ENCODE assay signal across 2 cellular contexts in the genomic region with DNA sequence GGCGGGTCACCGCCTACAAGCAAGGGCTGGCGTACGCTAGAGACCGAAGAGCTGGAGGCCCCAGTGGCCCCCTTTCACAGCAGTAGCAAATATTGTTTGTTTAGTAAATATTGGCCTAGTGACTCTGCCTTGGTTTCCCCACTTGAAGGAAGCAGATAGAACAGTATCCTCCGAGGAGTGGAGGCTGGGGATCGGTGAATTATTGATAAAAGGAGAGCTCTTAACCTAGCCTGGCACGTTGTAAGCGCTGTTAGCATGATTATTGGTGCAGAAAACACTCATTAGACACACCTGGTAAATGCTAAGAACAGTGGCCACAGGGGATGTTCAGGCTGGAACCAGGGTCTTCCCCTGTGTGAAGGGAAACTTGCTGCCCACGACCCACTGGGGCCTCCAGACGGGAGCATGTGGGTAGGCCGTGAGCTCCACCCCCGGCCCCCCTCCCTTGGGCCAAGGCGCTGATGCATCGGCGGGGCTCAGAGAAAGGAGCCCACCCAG.
A peak's percentile ranks its signal among the peaks of the same experiment; 100 is the strongest.
TF ChIP-seq lines count a peak whose summit lies in the region.

No MANE protein-coding gene starts in this region.

TF ChIP-seq in HepG2, 621 proteins besides CTCF, POLR2A, EP300 and RAD21 (continues in another document):
- TF ChIP-seq ZNF768 (CRISPR knock-in tag; IDR thresholded peaks at IDR 0.05) = no peak
- no peak for TF ChIP-seq REPIN1 (CRISPR knock-in tag; IDR thresholded peaks at IDR 0.05; ENCODE audit: borderline replicate concordance, low read depth)
- TF ChIP-seq HDAC6 (IDR thresholded peaks at IDR 0.05; ENCODE audit: low read depth, low read length) = no peak
- no peak for TF ChIP-seq ZNF546 (CRISPR knock-in tag; conservative IDR thresholded peaks at IDR 0.05)
- TF ChIP-seq, protein P1, sequence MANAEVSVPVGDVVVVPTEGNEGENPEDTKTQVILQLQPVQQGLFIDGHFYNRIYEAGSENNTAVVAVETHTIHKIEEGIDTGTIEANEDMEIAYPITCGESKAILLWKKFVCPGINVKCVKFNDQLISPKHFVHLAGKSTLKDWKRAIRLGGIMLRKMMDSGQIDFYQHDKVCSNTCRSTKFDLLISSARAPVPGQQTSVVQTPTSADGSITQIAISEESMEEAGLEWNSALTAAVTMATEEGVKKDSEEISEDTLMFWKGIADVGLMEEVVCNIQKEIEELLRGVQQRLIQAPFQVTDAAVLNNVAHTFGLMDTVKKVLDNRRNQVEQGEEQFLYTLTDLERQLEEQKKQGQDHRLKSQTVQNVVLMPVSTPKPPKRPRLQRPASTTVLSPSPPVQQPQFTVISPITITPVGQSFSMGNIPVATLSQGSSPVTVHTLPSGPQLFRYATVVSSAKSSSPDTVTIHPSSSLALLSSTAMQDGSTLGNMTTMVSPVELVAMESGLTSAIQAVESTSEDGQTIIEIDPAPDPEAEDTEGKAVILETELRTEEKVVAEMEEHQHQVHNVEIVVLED (CRISPR knock-in tag; IDR thresholded peaks at IDR 0.05; ENCODE audit: borderline replicate concordance) = no peak
- TF ChIP-seq, protein P2, sequence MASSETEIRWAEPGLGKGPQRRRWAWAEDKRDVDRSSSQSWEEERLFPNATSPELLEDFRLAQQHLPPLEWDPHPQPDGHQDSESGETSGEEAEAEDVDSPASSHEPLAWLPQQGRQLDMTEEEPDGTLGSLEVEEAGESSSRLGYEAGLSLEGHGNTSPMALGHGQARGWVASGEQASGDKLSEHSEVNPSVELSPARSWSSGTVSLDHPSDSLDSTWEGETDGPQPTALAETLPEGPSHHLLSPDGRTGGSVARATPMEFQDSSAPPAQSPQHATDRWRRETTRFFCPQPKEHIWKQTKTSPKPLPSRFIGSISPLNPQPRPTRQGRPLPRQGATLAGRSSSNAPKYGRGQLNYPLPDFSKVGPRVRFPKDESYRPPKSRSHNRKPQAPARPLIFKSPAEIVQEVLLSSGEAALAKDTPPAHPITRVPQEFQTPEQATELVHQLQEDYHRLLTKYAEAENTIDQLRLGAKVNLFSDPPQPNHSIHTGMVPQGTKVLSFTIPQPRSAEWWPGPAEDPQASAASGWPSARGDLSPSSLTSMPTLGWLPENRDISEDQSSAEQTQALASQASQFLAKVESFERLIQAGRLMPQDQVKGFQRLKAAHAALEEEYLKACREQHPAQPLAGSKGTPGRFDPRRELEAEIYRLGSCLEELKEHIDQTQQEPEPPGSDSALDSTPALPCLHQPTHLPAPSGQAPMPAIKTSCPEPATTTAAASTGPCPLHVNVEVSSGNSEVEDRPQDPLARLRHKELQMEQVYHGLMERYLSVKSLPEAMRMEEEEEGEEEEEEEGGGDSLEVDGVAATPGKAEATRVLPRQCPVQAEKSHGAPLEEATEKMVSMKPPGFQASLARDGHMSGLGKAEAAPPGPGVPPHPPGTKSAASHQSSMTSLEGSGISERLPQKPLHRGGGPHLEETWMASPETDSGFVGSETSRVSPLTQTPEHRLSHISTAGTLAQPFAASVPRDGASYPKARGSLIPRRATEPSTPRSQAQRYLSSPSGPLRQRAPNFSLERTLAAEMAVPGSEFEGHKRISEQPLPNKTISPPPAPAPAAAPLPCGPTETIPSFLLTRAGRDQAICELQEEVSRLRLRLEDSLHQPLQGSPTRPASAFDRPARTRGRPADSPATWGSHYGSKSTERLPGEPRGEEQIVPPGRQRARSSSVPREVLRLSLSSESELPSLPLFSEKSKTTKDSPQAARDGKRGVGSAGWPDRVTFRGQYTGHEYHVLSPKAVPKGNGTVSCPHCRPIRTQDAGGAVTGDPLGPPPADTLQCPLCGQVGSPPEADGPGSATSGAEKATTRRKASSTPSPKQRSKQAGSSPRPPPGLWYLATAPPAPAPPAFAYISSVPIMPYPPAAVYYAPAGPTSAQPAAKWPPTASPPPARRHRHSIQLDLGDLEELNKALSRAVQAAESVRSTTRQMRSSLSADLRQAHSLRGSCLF (CRISPR knock-in tag; IDR thresholded peaks at IDR 0.05; ENCODE audit: borderline replicate concordance) = no peak
- TF ChIP-seq SRSF4 (IDR thresholded peaks at IDR 0.05; ENCODE audit: low read depth, low read length, poor library complexity, severe bottlenecking) = no peak
- TF ChIP-seq, protein P3, sequence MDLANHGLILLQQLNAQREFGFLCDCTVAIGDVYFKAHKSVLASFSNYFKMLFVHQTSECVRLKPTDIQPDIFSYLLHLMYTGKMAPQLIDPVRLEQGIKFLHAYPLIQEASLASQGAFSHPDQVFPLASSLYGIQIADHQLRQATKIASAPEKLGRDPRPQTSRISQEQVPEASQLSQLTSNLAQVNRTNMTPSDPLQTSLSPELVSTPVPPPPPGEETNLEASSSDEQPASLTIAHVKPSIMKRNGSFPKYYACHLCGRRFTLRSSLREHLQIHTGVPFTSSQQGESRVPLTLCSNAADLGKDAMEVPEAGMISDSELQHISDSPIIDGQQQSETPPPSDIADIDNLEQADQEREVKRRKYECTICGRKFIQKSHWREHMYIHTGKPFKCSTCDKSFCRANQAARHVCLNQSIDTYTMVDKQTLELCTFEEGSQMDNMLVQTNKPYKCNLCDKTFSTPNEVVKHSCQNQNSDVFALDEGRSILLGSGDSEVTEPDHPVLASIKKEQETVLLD (CRISPR knock-in tag; IDR thresholded peaks at IDR 0.05; ENCODE audit: low read depth) = 0 out of 2 replicates have a peak, but pooled peaks have one; percentile 1
- no peak for TF ChIP-seq ZNF672 (CRISPR knock-in tag; IDR thresholded peaks at IDR 0.05)
- TF ChIP-seq SALL2 (CRISPR knock-in tag; IDR thresholded peaks at IDR 0.05) = no peak
- TF ChIP-seq KAT2B (IDR thresholded peaks at IDR 0.05; ENCODE audit: borderline replicate concordance, low read depth, low read length) = no peak

TF ChIP-seq in HEK293T, 16 proteins besides CTCF, POLR2A, EP300 and RAD21:
- TF ChIP-seq BHLHE40 (IDR thresholded peaks at IDR 0.05; ENCODE audit: borderline replicate concordance) = no peak
- no peak for TF ChIP-seq LEF1 (IDR thresholded peaks at IDR 0.05; ENCODE audit: borderline replicate concordance)
- TF ChIP-seq FOXA1 (IDR thresholded peaks at IDR 0.05) = no peak
- no peak for TF ChIP-seq HDGF (IDR thresholded peaks at IDR 0.05; ENCODE audit: borderline replicate concordance)
- no peak for TF ChIP-seq FOXM1 (IDR thresholded peaks at IDR 0.05; ENCODE audit: borderline replicate concordance)
- no peak for TF ChIP-seq FOXK2 (IDR thresholded peaks at IDR 0.05)
- no peak for TF ChIP-seq NFRKB (IDR thresholded peaks at IDR 0.05)
- TF ChIP-seq ELF4 (IDR thresholded peaks at IDR 0.05) = no peak
TF ChIP-seq in HEK293T: peak in this region for 0.
